ENCODE assay signal across 23 cellular contexts in the genomic region with DNA sequence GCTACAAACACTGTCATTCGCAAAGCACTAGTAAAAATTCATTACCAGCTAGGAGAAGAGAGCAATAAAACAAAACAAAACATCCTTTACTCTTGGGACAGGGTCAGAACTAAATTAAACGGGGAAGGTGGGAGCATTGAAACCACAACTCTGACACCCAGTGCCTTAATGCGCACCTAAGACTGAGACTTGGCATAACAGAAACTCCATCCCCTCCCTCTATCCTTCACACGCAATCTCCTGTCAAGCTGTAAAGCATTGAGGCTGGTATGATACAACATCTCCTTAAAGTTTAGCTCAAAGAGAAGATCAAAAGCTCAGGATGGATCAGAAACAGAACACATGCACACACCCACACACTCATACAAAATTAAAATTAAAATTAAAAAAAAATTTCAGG.
DNase-seq lines count a peak whose midpoint lies in the region; ATAC-seq, FAIRE-seq and TF ChIP-seq lines count a peak whose summit lies in the region.
"Had no signal": no experiment of that assay in that cellular context is flagged by ENCODE, and none has a peak within 500 bp of the region (broad histone marks: within the 10 kb centered on the region; RNA-seq: fewer than 3 reads in every experiment).

No MANE protein-coding gene starts in this region.

- H3K27me3 Mint-ChIP-seq in nephron progenitor cell (ENCODE audit: low read depth, poor library complexity): peaks cover 3% of the 10 kb centered on the region
- H3K27me3 Mint-ChIP-seq: B cell; CD4-positive, CD25-positive, alpha-beta regulatory T cell had no signal

- no peak overlapping the region for H3K27ac ChIP-seq in WERI-Rb-1
- no peak overlapping the region for H3K27ac ChIP-seq in upper lobe of right lung
- H3K27ac ChIP-seq: 22Rv1, BLaER1, C4-2B had no signal

- TF ChIP-seq CTCF in GM12865 (IDR thresholded peaks at IDR 0.05; ENCODE audit: insufficient read depth, low read depth, low read length, missing control alignments) (no peak), nephron progenitor cell (IDR thresholded peaks at IDR 0.05) (no peak), lower leg skin (IDR thresholded peaks at IDR 0.05) (no peak), WERI-Rb-1 (IDR thresholded peaks at IDR 0.05; ENCODE audit: low read depth, low read length) (no peak), upper lobe of right lung (IDR thresholded peaks at IDR 0.05) (no peak)

- H3K27me3 ChIP-seq in WERI-Rb-1 (ENCODE audit: insufficient read depth, low read depth, severe bottlenecking) (no peaks in the 10 kb centered on the region), upper lobe of right lung (no peaks in the 10 kb centered on the region)
- H3K27me3 ChIP-seq: BLaER1 had no signal

- peak; percentile 36 for DNase-seq in GM12865 (ENCODE audit: low read depth)
- DNase-seq in RPMI8226: peak; percentile 3
- DNase-seq in nephron progenitor cell: no peak
- DNase-seq in lower leg skin (ENCODE audit: low spot score in 2 of 2): no peak
- DNase-seq in WERI-Rb-1: no peak
- no peak for DNase-seq in upper lobe of right lung
- DNase-seq in NCI-H510A (lab: John Stamatoyannopoulos, UW): no peak
- DNase-seq: Caco-2; CD4-positive, CD25-positive, alpha-beta regulatory T cell; CD8-positive, alpha-beta T cell; DMS153; DND-41; GOT3; H7; HCEC 1CT had no signal

- intact Hi-C loops in lower leg skin (cut with DNase I; ENCODE audit: low total_unique reads) (no loop called here), upper lobe of right lung (cut with DNase I) (no loop called here)

- no peak for ATAC-seq in upper lobe of right lung
- ATAC-seq: CD8-positive, alpha-beta T cell had no signal

- H3K4me3 Mint-ChIP-seq in nephron progenitor cell: no peak overlapping the region
- H3K4me3 Mint-ChIP-seq: B cell; CD4-positive, CD25-positive, alpha-beta regulatory T cell; CD8-positive, alpha-beta T cell had no signal

- FAIRE-seq in endometrium (lab: Jason Lieb, UNC): peak; percentile 39
- FAIRE-seq: G401.6, GM12891, GM18507 had no signal

- H3K27ac Mint-ChIP-seq in nephron progenitor cell: peak overlapping the region; percentile 48
- H3K27ac Mint-ChIP-seq: B cell; CD4-positive, CD25-positive, alpha-beta regulatory T cell; CD8-positive, alpha-beta T cell had no signal

- peaks cover 16% of the 10 kb centered on the region for H3K4me1 Mint-ChIP-seq in nephron progenitor cell
- H3K4me1 Mint-ChIP-seq: B cell; CD4-positive, CD25-positive, alpha-beta regulatory T cell had no signal

- peaks cover 29% of the 10 kb centered on the region for H3K9me3 Mint-ChIP-seq in nephron progenitor cell

- H3K4me3 ChIP-seq in GM12865 (ENCODE audit: low read depth, low read length): no peak overlapping the region
- H3K4me3 ChIP-seq in lower leg skin (ENCODE audit: low read depth, poor library complexity, severe bottlenecking): no peak overlapping the region
- H3K4me3 ChIP-seq in WERI-Rb-1 (ENCODE audit: low read depth, low read length): no peak overlapping the region
- no peak overlapping the region for H3K4me3 ChIP-seq in upper lobe of right lung
- H3K4me3 ChIP-seq: BLaER1 had no signal

- H3K9me3 ChIP-seq in WERI-Rb-1 (ENCODE audit: severe bottlenecking) (no peaks in the 10 kb centered on the region), upper lobe of right lung (no peaks in the 10 kb centered on the region)
- H3K9me3 ChIP-seq: Caco-2 had no signal

- no peak for TF ChIP-seq POLR2A in lower leg skin (IDR thresholded peaks at IDR 0.05)

- no peaks in the 10 kb centered on the region for H3K36me3 Mint-ChIP-seq in nephron progenitor cell (ENCODE audit: low read depth)
- H3K36me3 Mint-ChIP-seq: CD4-positive, CD25-positive, alpha-beta regulatory T cell; CD8-positive, alpha-beta T cell had no signal

- 84 to 87% methylated on average over 4 of the region's 4 CpGs for WGBS in lower leg skin, 2 donors

- no peaks in the 10 kb centered on the region for H3K36me3 ChIP-seq in WERI-Rb-1
- no peaks in the 10 kb centered on the region for H3K36me3 ChIP-seq in upper lobe of right lung
- H3K36me3 ChIP-seq: BLaER1 had no signal

- no peaks in the 10 kb centered on the region for H3K4me1 ChIP-seq in upper lobe of right lung
- H3K4me1 ChIP-seq: BLaER1, Caco-2 had no signal

Comparison
In these comparisons a context has a peak if more than half of its experiments do, and no peak if none do; other contexts are left out.
1. DNase-seq: peak in GM12865 (single experiment) and RPMI8226 (single experiment); none in nephron progenitor cell (single experiment), lower leg skin (0 of 2), WERI-Rb-1 (single experiment), upper lobe of right lung (single experiment) and NCI-H510A (single experiment).